ENCODE assay signal across 16 cellular contexts in genomic region chr13:51560336-51560735, GRCh38.
A peak's percentile ranks its signal among the peaks of the same experiment; 100 is the strongest.
DNase-seq lines count a peak whose midpoint lies in the region; ATAC-seq lines count a peak whose summit lies in the region.
"Had no signal": no experiment of that assay in that cellular context is flagged by ENCODE, and none has a peak within 500 bp of the region (broad histone marks: within the 10 kb centered on the region; RNA-seq: fewer than 3 reads in every experiment).

No MANE protein-coding gene starts in this region.

- H3K4me3 Mint-ChIP-seq in memory B cell = no peak overlapping the region

- DNase-seq in GDM1 (lab: John Stamatoyannopoulos, UW) = peak; percentile 66
- DNase-seq in NOMO-1 treated with DMSO at 0.1 percent for 48 hours (lab: John Stamatoyannopoulos, UW; ENCODE audit: unreplicated experiment) = peak; percentile 77
- no peak for DNase-seq in memory B cell (ENCODE audit: low spot score in 2 of 2)
- no peak for DNase-seq in NCI-H2029 treated with DMSO at 0.1 percent for 48 hours (lab: John Stamatoyannopoulos, UW)
- no peak for DNase-seq in central memory CD4-positive, alpha-beta T cell
- no peak for DNase-seq in NCI-H446 (lab: John Stamatoyannopoulos, UW)
- DNase-seq: adrenal gland; BE2C; caudate nucleus; DMS 273 treated with DMSO at 0.1 percent for 48 hours; NCI-H2081; NCI-H524 treated with DMSO at 0.1 percent for 48 hours; SK-N-SH; stimulated activated CD4-positive, alpha-beta T cell treated with anti-CD3 and anti-CD28 coated beads, Interleukin-2, amount 100 ng/mL, for 48 hours had no signal

- H3K4me1 Mint-ChIP-seq in memory B cell = peaks cover 33% of the 10 kb centered on the region

- peaks cover under 1% of the 10 kb centered on the region for H3K27me3 Mint-ChIP-seq in memory B cell

- H3K36me3 Mint-ChIP-seq in memory B cell = peaks cover 3% of the 10 kb centered on the region

- no peak overlapping the region for H3K27ac Mint-ChIP-seq in memory B cell

- H3K9me3 Mint-ChIP-seq in memory B cell = peaks cover 4% of the 10 kb centered on the region

- ATAC-seq in GM19395 (IDR thresholded peaks at IDR 0.05; ENCODE audit: unreplicated experiment) = peak; percentile 53
- peak; percentile 62 for ATAC-seq in memory B cell (ENCODE audit: low read depth)
- ATAC-seq: Panc1 had no signal

Comparison
In these comparisons a context has a peak if more than half of its experiments do, and no peak if none do; other contexts are left out.
1. DNase-seq: peak in GDM1 (single experiment) and NOMO-1 treated with DMSO at 0.1 percent for 48 hours (single experiment); none in memory B cell (0 of 2), NCI-H2029 treated with DMSO at 0.1 percent for 48 hours (single experiment), central memory CD4-positive, alpha-beta T cell (single experiment) and NCI-H446 (0 of 2).